In genomic region chr20:38225240-38225899, GRCh38 we compare ENCODE assay signal across 16 cellular contexts. TPM values are rescaled to one million over a fixed set of nuclear protein-coding genes. Genes with fewer than 3 reads are reported as not detected.
DNase-seq lines count a peak whose midpoint lies in the region; ATAC-seq and TF ChIP-seq lines count a peak whose summit lies in the region.
"Had no signal": no experiment of that assay in that cellular context is flagged by ENCODE, and none has a peak within 500 bp of the region (broad histone marks: within the 10 kb centered on the region; RNA-seq: fewer than 3 reads in every experiment).

No MANE protein-coding gene starts in this region.

- no peak for TF ChIP-seq POLR2A in sigmoid colon (IDR thresholded peaks at IDR 0.05)

- H3K27me3 ChIP-seq in right atrium auricular region (no peaks in the 10 kb centered on the region), sigmoid colon (no peaks in the 10 kb centered on the region), lower lobe of right lung (ENCODE audit: low read depth) (peaks cover 3% of the 10 kb centered on the region)

- H3K36me3 ChIP-seq in right atrium auricular region (no peaks in the 10 kb centered on the region), sigmoid colon (peaks cover 0 to 14% (median 0%) of the 10 kb centered on the region in 4 donors), lower lobe of right lung (no peaks in the 10 kb centered on the region)

- H3K9me3 ChIP-seq in right atrium auricular region (no peaks in the 10 kb centered on the region), sigmoid colon (no peaks in the 10 kb centered on the region), lower lobe of right lung (no peaks in the 10 kb centered on the region)
- H3K9me3 ChIP-seq: A549 had no signal

- H3K4me1 Mint-ChIP-seq in chondrocyte (ENCODE audit: low read depth), result peaks cover 6% of the 10 kb centered on the region

- peak; percentile 53 for DNase-seq in cardiac septum (ENCODE audit: low spot score)
- DNase-seq in right atrium auricular region (ENCODE audit: low spot score), result no peak
- peak; percentile 33 for DNase-seq in chondrocyte (ENCODE audit: low spot score)
- peak; percentile 45 for DNase-seq in sigmoid colon
- no peak for DNase-seq in lower lobe of right lung
- no peak for DNase-seq in GF-D8 (lab: John Stamatoyannopoulos, UW)
- DNase-seq: CD4-positive, alpha-beta memory T cell; DMS153; DMS79; GDM1; H9 had no signal

- H3K27ac ChIP-seq in right atrium auricular region (no peak overlapping the region), sigmoid colon (no peak overlapping the region), lower lobe of right lung (no peak overlapping the region)
- H3K27ac ChIP-seq: 22Rv1 had no signal

- no peaks in the 10 kb centered on the region for H3K9me3 Mint-ChIP-seq in chondrocyte (ENCODE audit: low read depth)
- H3K9me3 Mint-ChIP-seq: CD4-positive, alpha-beta memory T cell; H9 had no signal

- TF ChIP-seq CTCF in right atrium auricular region (IDR thresholded peaks at IDR 0.05) (no peak), chondrocyte (IDR thresholded peaks at IDR 0.05) (no peak), sigmoid colon (IDR thresholded peaks at IDR 0.05) (no peak), lower lobe of right lung (IDR thresholded peaks at IDR 0.05) (no peak)

- H3K27me3 Mint-ChIP-seq in chondrocyte (ENCODE audit: low read depth), result no peaks in the 10 kb centered on the region

- H3K27ac Mint-ChIP-seq in chondrocyte (ENCODE audit: unreplicated experiment), result no peak overlapping the region
- H3K27ac Mint-ChIP-seq: CD4-positive, alpha-beta memory T cell; H9 had no signal

- intact Hi-C loops in cardiac septum (cut with DNase I) (loop anchor here (10.0 kb wide), 1 partner anchor 661 kb away; no protein-coding TSS in a partner anchor), sigmoid colon (cut with DNase I) (loop anchor here (5.0 kb wide), 1 partner anchor 97 kb away; no protein-coding TSS in a partner anchor), lower lobe of right lung (cut with DNase I) (no loop called here)

- WGBS in sigmoid colon, 2 donors, result 83 to 86% methylated on average over 8 of the region's 8 CpGs

- ATAC-seq in lower lobe of right lung, result no peak
- no peak for ATAC-seq in GM19328 (IDR thresholded peaks at IDR 0.05; ENCODE audit: unreplicated experiment)
- ATAC-seq: A549 had no signal

- no peak overlapping the region for H3K4me3 Mint-ChIP-seq in chondrocyte (ENCODE audit: unreplicated experiment)
- H3K4me3 Mint-ChIP-seq: CD4-positive, alpha-beta memory T cell; H9 had no signal

- TF ChIP-seq EP300 in sigmoid colon (IDR thresholded peaks at IDR 0.05), result no peak

- H3K4me3 ChIP-seq in right atrium auricular region, result no peak overlapping the region
- no peak overlapping the region for H3K4me3 ChIP-seq in sigmoid colon
- no peak overlapping the region for H3K4me3 ChIP-seq in lower lobe of right lung
- H3K4me3 ChIP-seq: A549 had no signal

- peaks cover 3% of the 10 kb centered on the region for H3K36me3 Mint-ChIP-seq in chondrocyte (ENCODE audit: low read depth)
- H3K36me3 Mint-ChIP-seq: CD14-positive monocyte; CD4-positive, alpha-beta memory T cell had no signal

- H3K4me1 ChIP-seq in right atrium auricular region (peaks cover 0 to 4% of the 10 kb centered on the region in 2 donors), sigmoid colon (peaks cover 0 to 7% (median 3%) of the 10 kb centered on the region in 4 donors), lower lobe of right lung (no peaks in the 10 kb centered on the region)

RNA-seq across cellular contexts. Expression of gene KIAA1755, which starts 35.2 kb away (rescaled TPM):
- 7.0 TPM for total RNA-seq in cardiac septum
- total RNA-seq in right atrium auricular region, result 1 to 10 TPM; 3.1 to 4.2 TPM
- total RNA-seq in chondrocyte, result 17.6 to 18.8 TPM (median 17.8 TPM) in 3 replicates
- 10 to 100 TPM in 3 of 4 donors, 1 to 10 TPM in 1; 9.2 to 39.1 (median 17.1) TPM for total RNA-seq in sigmoid colon
- polyA plus RNA-seq in sigmoid colon, result 1 to 10 TPM in 2 of 3 donors, not detected in 1; 1.2 to 6.4 TPM
- 1.3 TPM for total RNA-seq in lower lobe of right lung
- total RNA-seq: CD4-positive, alpha-beta memory T cell; H1 had no signal
- polyA plus RNA-seq: CD14-positive monocyte; CD4-positive, alpha-beta memory T cell had no signal

Comparison
In these comparisons a context has a peak if more than half of its experiments do, and no peak if none do; other contexts are left out.
1. DNase-seq: peak in cardiac septum (single experiment), chondrocyte (single experiment) and sigmoid colon (single experiment); none in right atrium auricular region (single experiment), lower lobe of right lung (single experiment) and GF-D8 (single experiment).